ENCODE assay signal across 21 cellular contexts in the genomic region with DNA sequence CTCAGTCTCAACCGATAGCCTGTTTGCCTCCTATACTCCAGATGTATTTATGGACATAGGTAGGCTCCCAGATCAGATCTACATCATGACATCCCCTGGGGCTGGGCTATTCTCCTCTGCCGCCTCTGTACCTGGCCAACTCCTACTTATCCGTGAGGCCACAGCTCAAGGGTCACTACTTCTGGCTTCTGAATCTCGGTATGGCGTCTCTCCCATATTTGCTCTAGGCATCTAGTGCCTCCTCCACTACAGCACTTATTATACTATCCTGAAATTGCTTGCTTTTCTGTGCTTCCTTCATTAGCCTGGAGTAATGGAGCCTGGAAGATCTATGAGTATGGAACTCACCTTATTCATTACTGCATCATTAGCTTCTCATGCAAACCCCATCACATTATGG.
DNase-seq lines count a peak whose midpoint lies in the region; ATAC-seq and TF ChIP-seq lines count a peak whose summit lies in the region.
"Had no signal": no experiment of that assay in that cellular context is flagged by ENCODE, and none has a peak within 500 bp of the region (broad histone marks: within the 10 kb centered on the region; RNA-seq: fewer than 3 reads in every experiment).

No MANE protein-coding gene starts in this region.

- peak overlapping the region; percentile 53; the same call in 1 of the 2 replicates for H3K4me2 ChIP-seq in GM23338
- peak overlapping the region; percentile 49; the same call in 1 of the 2 replicates for H3K4me2 ChIP-seq in MM.1S (ENCODE audit: low read depth, low read length)
- H3K4me2 ChIP-seq: BLaER1 treated with 17β-estradiol and CSF1 and Interleukin-3, amounts not matched to agents 10 nM and 100 nM had no signal

- H3K9ac ChIP-seq in MM.1S (ENCODE audit: low read length), result peak overlapping the region; percentile 15; the same call in 1 of the 2 replicates
- H3K9ac ChIP-seq: BLaER1 treated with 17β-estradiol and CSF1 and Interleukin-3, amounts not matched to agents 10 nM and 100 nM had no signal

- H3K4me3 Mint-ChIP-seq in GM23338, result no peak overlapping the region
- H3K4me3 Mint-ChIP-seq: CD14-positive monocyte; CD4-positive, alpha-beta T cell; CD8-positive, alpha-beta memory T cell; HFFc6 had no signal

- H3K27ac Mint-ChIP-seq in GM23338, result no peak overlapping the region; the same call in 1 of the 2 replicates
- H3K27ac Mint-ChIP-seq: CD14-positive monocyte; CD4-positive, alpha-beta T cell; CD8-positive, alpha-beta memory T cell; HFFc6 had no signal

- H2AFZ ChIP-seq in GM23338 (no peak overlapping the region), MM.1S (ENCODE audit: low read length) (peak overlapping the region; percentile 67)

- no peak for ATAC-seq in GM23338
- ATAC-seq in left lung, result peak; percentile 59
- peak; percentile 60 for ATAC-seq in upper lobe of right lung

- H3K4me1 ChIP-seq in GM23338 (ENCODE audit: insufficient read depth) (peaks cover 46% of the 10 kb centered on the region), MM.1S (ENCODE audit: low read length) (peaks cover 63% of the 10 kb centered on the region), left lung (no peaks in the 10 kb centered on the region), upper lobe of right lung (no peaks in the 10 kb centered on the region)
- H3K4me1 ChIP-seq: BE2C, HAP-1 had no signal

- H3K4me3 ChIP-seq in GM23338, result no peak overlapping the region
- no peak overlapping the region; the same call in 1 of the 2 replicates for H3K4me3 ChIP-seq in MM.1S (ENCODE audit: low read length)
- no peak overlapping the region for H3K4me3 ChIP-seq in left lung
- H3K4me3 ChIP-seq in upper lobe of right lung, result no peak overlapping the region
- H3K4me3 ChIP-seq: BLaER1 treated with 17β-estradiol and CSF1 and Interleukin-3, amounts not matched to agents 10 nM and 100 nM; HAP-1 had no signal

- H4K20me1 ChIP-seq in GM23338 (replicated peaks; ENCODE audit: insufficient read depth), result no peaks in the 10 kb centered on the region
- H4K20me1 ChIP-seq in MM.1S (ENCODE audit: insufficient read depth, low read length), result no peaks in the 10 kb centered on the region
- H4K20me1 ChIP-seq: BLaER1 treated with 17β-estradiol and CSF1 and Interleukin-3, amounts not matched to agents 10 nM and 100 nM had no signal

- TF ChIP-seq CTCF in GM23338 (conservative IDR thresholded peaks at IDR 0.05; ENCODE audit: low read depth in 2 of 2), result no peak
- no peak for TF ChIP-seq CTCF in MM.1S (IDR thresholded peaks at IDR 0.05; ENCODE audit: low read length)
- TF ChIP-seq CTCF in left lung (IDR thresholded peaks at IDR 0.05), result no peak
- no peak for TF ChIP-seq CTCF in upper lobe of right lung (IDR thresholded peaks at IDR 0.05)

- no peaks in the 10 kb centered on the region; the same call in 2 of the 3 replicates for H3K9me3 Mint-ChIP-seq in GM23338
- H3K9me3 Mint-ChIP-seq: CD4-positive, alpha-beta T cell; HFFc6 had no signal

- H3K79me2 ChIP-seq in GM23338 (replicated peaks; ENCODE audit: insufficient read depth) (no peaks in the 10 kb centered on the region), MM.1S (ENCODE audit: low read length) (no peaks in the 10 kb centered on the region)

- H3K27me3 ChIP-seq in GM23338 (ENCODE audit: insufficient read depth) (no peaks in the 10 kb centered on the region), MM.1S (replicated peaks; ENCODE audit: insufficient read depth, low read length) (no peaks in the 10 kb centered on the region), left lung (no peaks in the 10 kb centered on the region), upper lobe of right lung (no peaks in the 10 kb centered on the region)
- H3K27me3 ChIP-seq: BE2C; BLaER1 treated with 17β-estradiol and CSF1 and Interleukin-3, amounts not matched to agents 10 nM and 100 nM had no signal

- H3K27ac ChIP-seq in GM23338 (ENCODE audit: low read depth), result no peak overlapping the region
- peak overlapping the region; percentile 88 for H3K27ac ChIP-seq in MM.1S (ENCODE audit: low read length)
- H3K27ac ChIP-seq in left lung, result no peak overlapping the region
- no peak overlapping the region for H3K27ac ChIP-seq in upper lobe of right lung
- H3K27ac ChIP-seq: 22Rv1; BLaER1 treated with 17β-estradiol and CSF1 and Interleukin-3, amounts not matched to agents 10 nM and 100 nM had no signal

- peaks cover 47% of the 10 kb centered on the region for H3K4me1 Mint-ChIP-seq in GM23338
- H3K4me1 Mint-ChIP-seq: CD14-positive monocyte; CD8-positive, alpha-beta memory T cell had no signal

- H3F3A ChIP-seq in GM23338 (replicated peaks; ENCODE audit: low read depth) (peaks cover 8% of the 10 kb centered on the region; the same call in 1 of the 2 replicates), MM.1S (ENCODE audit: insufficient read depth, low read length) (peaks cover 47% of the 10 kb centered on the region)

- H3K9me2 ChIP-seq in GM23338 (ENCODE audit: insufficient read depth) (no peaks in the 10 kb centered on the region; the same call in 1 of the 2 replicates), MM.1S (replicated peaks; ENCODE audit: insufficient read depth, low read length) (no peaks in the 10 kb centered on the region)

- DNase-seq in GM23338 (ENCODE audit: low spot score) (no peak), MM.1S (no peak), left lung (no peak), upper lobe of right lung (no peak), GDM1 (lab: John Stamatoyannopoulos, UW) (no peak), HuH-7 (ENCODE audit: low spot score) (no peak), AG08396 (ENCODE audit: low spot score) (no peak)
- DNase-seq: AML-193; BE2C; CD4-positive, alpha-beta T cell; CD8-positive, alpha-beta memory T cell; DMS 273 treated with DMSO at 0.1 percent for 48 hours; DMS79; EL; GF-D8; GOT3; HFFc6 had no signal

- H3K36me3 Mint-ChIP-seq in GM23338 (ENCODE audit: low read depth), result no peaks in the 10 kb centered on the region
- H3K36me3 Mint-ChIP-seq: CD14-positive monocyte; CD8-positive, alpha-beta memory T cell had no signal

- no peaks in the 10 kb centered on the region for H3K9me3 ChIP-seq in MM.1S (replicated peaks; ENCODE audit: insufficient read depth, low read length)
- no peaks in the 10 kb centered on the region for H3K9me3 ChIP-seq in left lung
- H3K9me3 ChIP-seq in upper lobe of right lung, result no peaks in the 10 kb centered on the region
- H3K9me3 ChIP-seq: BE2C; BLaER1 treated with 17β-estradiol and CSF1 and Interleukin-3, amounts not matched to agents 10 nM and 100 nM; HAP-1 had no signal

- intact Hi-C loops in left lung (cut with DNase I) (no loop called here), upper lobe of right lung (cut with DNase I) (no loop called here)

- H3K36me3 ChIP-seq in GM23338 (ENCODE audit: insufficient read depth) (no peaks in the 10 kb centered on the region), MM.1S (replicated peaks; ENCODE audit: insufficient read depth, low read length) (no peaks in the 10 kb centered on the region), left lung (no peaks in the 10 kb centered on the region), upper lobe of right lung (no peaks in the 10 kb centered on the region)
- H3K36me3 ChIP-seq: BE2C; BLaER1 treated with 17β-estradiol and CSF1 and Interleukin-3, amounts not matched to agents 10 nM and 100 nM; HAP-1 had no signal

- peaks cover 10% of the 10 kb centered on the region for H3K27me3 Mint-ChIP-seq in GM23338 (ENCODE audit: insufficient read depth, low read depth, poor library complexity)
- H3K27me3 Mint-ChIP-seq: CD4-positive, alpha-beta T cell; CD8-positive, alpha-beta memory T cell had no signal

TF ChIP-seq in GM23338, 12 proteins besides CTCF, POLR2A, EP300 and RAD21:
- TF ChIP-seq, protein P1, sequence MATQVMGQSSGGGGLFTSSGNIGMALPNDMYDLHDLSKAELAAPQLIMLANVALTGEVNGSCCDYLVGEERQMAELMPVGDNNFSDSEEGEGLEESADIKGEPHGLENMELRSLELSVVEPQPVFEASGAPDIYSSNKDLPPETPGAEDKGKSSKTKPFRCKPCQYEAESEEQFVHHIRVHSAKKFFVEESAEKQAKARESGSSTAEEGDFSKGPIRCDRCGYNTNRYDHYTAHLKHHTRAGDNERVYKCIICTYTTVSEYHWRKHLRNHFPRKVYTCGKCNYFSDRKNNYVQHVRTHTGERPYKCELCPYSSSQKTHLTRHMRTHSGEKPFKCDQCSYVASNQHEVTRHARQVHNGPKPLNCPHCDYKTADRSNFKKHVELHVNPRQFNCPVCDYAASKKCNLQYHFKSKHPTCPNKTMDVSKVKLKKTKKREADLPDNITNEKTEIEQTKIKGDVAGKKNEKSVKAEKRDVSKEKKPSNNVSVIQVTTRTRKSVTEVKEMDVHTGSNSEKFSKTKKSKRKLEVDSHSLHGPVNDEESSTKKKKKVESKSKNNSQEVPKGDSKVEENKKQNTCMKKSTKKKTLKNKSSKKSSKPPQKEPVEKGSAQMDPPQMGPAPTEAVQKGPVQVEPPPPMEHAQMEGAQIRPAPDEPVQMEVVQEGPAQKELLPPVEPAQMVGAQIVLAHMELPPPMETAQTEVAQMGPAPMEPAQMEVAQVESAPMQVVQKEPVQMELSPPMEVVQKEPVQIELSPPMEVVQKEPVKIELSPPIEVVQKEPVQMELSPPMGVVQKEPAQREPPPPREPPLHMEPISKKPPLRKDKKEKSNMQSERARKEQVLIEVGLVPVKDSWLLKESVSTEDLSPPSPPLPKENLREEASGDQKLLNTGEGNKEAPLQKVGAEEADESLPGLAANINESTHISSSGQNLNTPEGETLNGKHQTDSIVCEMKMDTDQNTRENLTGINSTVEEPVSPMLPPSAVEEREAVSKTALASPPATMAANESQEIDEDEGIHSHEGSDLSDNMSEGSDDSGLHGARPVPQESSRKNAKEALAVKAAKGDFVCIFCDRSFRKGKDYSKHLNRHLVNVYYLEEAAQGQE (IDR thresholded peaks at IDR 0.05; ENCODE audit: unreplicated experiment), result no peak
- TF ChIP-seq CREB1 (CRISPR knock-in tag; IDR thresholded peaks at IDR 0.05; ENCODE audit: low read depth) (no peak), ZNF114 (CRISPR knock-in tag; IDR thresholded peaks at IDR 0.05) (no peak), EZH2phosphoT487 (IDR thresholded peaks at IDR 0.05; ENCODE audit: unreplicated experiment) (no peak), ZNF331 (CRISPR knock-in tag; IDR thresholded peaks at IDR 0.05; ENCODE audit: low read depth) (no peak), STAT1 (IDR thresholded peaks at IDR 0.05; ENCODE audit: unreplicated experiment) (no peak), EZH2 (IDR thresholded peaks at IDR 0.05; ENCODE audit: low read depth, unreplicated experiment) (no peak)
- TF ChIP-seq, protein P2, sequence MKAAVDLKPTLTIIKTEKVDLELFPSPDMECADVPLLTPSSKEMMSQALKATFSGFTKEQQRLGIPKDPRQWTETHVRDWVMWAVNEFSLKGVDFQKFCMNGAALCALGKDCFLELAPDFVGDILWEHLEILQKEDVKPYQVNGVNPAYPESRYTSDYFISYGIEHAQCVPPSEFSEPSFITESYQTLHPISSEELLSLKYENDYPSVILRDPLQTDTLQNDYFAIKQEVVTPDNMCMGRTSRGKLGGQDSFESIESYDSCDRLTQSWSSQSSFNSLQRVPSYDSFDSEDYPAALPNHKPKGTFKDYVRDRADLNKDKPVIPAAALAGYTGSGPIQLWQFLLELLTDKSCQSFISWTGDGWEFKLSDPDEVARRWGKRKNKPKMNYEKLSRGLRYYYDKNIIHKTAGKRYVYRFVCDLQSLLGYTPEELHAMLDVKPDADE (IDR thresholded peaks at IDR 0.05), result no peak
